In genomic region chr1:3011631-3012510, GRCh38 we compare ENCODE assay signal across 17 cellular contexts. TPM values are rescaled to one million over a fixed set of nuclear protein-coding genes. Genes with fewer than 3 reads are reported as not detected.
DNase-seq lines count a peak whose midpoint lies in the region; ATAC-seq and TF ChIP-seq lines count a peak whose summit lies in the region.
"Had no signal": no experiment of that assay in that cellular context is flagged by ENCODE, and none has a peak within 500 bp of the region (broad histone marks: within the 10 kb centered on the region; RNA-seq: fewer than 3 reads in every experiment).

No MANE protein-coding gene starts in this region.

- intact Hi-C loops in Panc1 (cut with micrococcal nuclease; ENCODE audit: unreplicated experiment): loop anchor here (5.0 kb wide), 1 partner anchor 410 kb away; no protein-coding TSS in a partner anchor
- intact Hi-C loops in lower lobe of right lung (cut with DNase I): no loop called here
- intact Hi-C loops in spleen (cut with DNase I; ENCODE audit: low total_unique reads): loop anchor here (5.0 kb wide), 1 partner anchor 410 kb away; no protein-coding TSS in a partner anchor

- in situ Hi-C loops in Panc1 (cut with HindIII; ENCODE audit: low pct_unique_long_range_greater_than_20kb, low sequenced_read_pairs): no loop called here

- CTCF ChIA-PET in Panc1 (lab: Charles Lee): interaction anchor here (0.6 to 0.7 kb wide), 3 partner anchors 10 to 413 kb away, joined by 3 to 4 read pairs (median 3); no protein-coding TSS in a partner anchor

- DNase-seq in Panc1 (ENCODE audit: low read depth, low spot score) (no peak), chondrocyte (ENCODE audit: low spot score) (peak; percentile 82), lower lobe of right lung (peak; percentile 29), spleen (peak; percentile 47), tibial nerve (ENCODE audit: low spot score in 2 of 2) (no peak)
- DNase-seq: NCI-H1092 treated with DMSO at 0.1 percent for 48 hours had no signal

- 0 out of 2 replicates have a peak, but pooled peaks have one; percentile 3 for ATAC-seq in Panc1
- ATAC-seq in lower lobe of right lung: no peak
- no peak for ATAC-seq in HG03039 (IDR thresholded peaks at IDR 0.05; ENCODE audit: unreplicated experiment)
- ATAC-seq in GM19324 (IDR thresholded peaks at IDR 0.05; ENCODE audit: low FRiP score, unreplicated experiment): no peak
- ATAC-seq in activated CD4-positive, CD25-positive, alpha-beta regulatory T cell treated with anti-CD3 and anti-CD28 coated beads, Interleukin-2, amount 50 U/mL, for 24 hours: no peak

- no peaks in the 10 kb centered on the region for H3K36me3 ChIP-seq in Panc1 (ENCODE audit: control insufficient read depth, insufficient read depth, low read length)
- H3K36me3 ChIP-seq in lower lobe of right lung: no peaks in the 10 kb centered on the region
- no peaks in the 10 kb centered on the region for H3K36me3 ChIP-seq in spleen
- H3K36me3 ChIP-seq in tibial nerve: no peaks in the 10 kb centered on the region

- no peak overlapping the region for H3K4me3 Mint-ChIP-seq in chondrocyte (ENCODE audit: unreplicated experiment)
- H3K4me3 Mint-ChIP-seq: CD4-positive, CD25-positive, alpha-beta regulatory T cell; stimulated activated naive B cell treated with anti-CD40 and anti-IgM and Interleukin-4, amounts not matched to agents 10 μg/mL and 1 μg/mL and 100 μg/mL, for 72 hours; T-helper 2 cell treated with Interferon-gamma antibody and Interleukin-4, amounts not matched to agents 5 μg/mL and 100 μg/mL, for 36 hours had no signal

- TF ChIP-seq POLR2A in spleen (IDR thresholded peaks at IDR 0.05) (no peak), tibial nerve (IDR thresholded peaks at IDR 0.05) (no peak)

- H3K4me3 ChIP-seq in Panc1 (ENCODE audit: low read depth in 2 of 2, low read length in 2 of 2) (no peak overlapping the region), lower lobe of right lung (no peak overlapping the region), spleen (no peak overlapping the region), tibial nerve (peak overlapping the region in 2 of 4 donors; percentile 18 to 30)
- H3K4me3 ChIP-seq: hepatocyte had no signal

- no peak for TF ChIP-seq EP300 in tibial nerve (IDR thresholded peaks at IDR 0.05)

- H3K27me3 ChIP-seq in Panc1 (ENCODE audit: control insufficient read depth, insufficient read depth, low read length) (no peaks in the 10 kb centered on the region), lower lobe of right lung (ENCODE audit: low read depth) (peaks cover 50% of the 10 kb centered on the region), spleen (replicated peaks in 1 of 7) (peaks cover 0 to 82% (median 21%) of the 10 kb centered on the region in 7 donors), tibial nerve (peaks cover 0 to 24% of the 10 kb centered on the region in 2 donors)
- H3K27me3 ChIP-seq: hepatocyte had no signal

- H3K27me3 Mint-ChIP-seq in chondrocyte (ENCODE audit: low read depth): peaks cover 7% of the 10 kb centered on the region

- no peak for TF ChIP-seq CTCF in Panc1 (IDR thresholded peaks at IDR 0.05)
- no peak for TF ChIP-seq CTCF in chondrocyte (IDR thresholded peaks at IDR 0.05)
- no peak for TF ChIP-seq CTCF in lower lobe of right lung (IDR thresholded peaks at IDR 0.05)
- TF ChIP-seq CTCF in spleen (IDR thresholded peaks at IDR 0.05 in 8 of 11, conservative IDR thresholded peaks at IDR 0.05 in 3 of 11): no peak
- no peak for TF ChIP-seq CTCF in tibial nerve (IDR thresholded peaks at IDR 0.05)

- H3K4me1 Mint-ChIP-seq in chondrocyte (ENCODE audit: low read depth): no peaks in the 10 kb centered on the region
- H3K4me1 Mint-ChIP-seq: CD4-positive, CD25-positive, alpha-beta regulatory T cell had no signal

- H3K9me3 ChIP-seq in Panc1 (ENCODE audit: control insufficient read depth, insufficient read depth, low read depth, low read length): peaks cover 5% of the 10 kb centered on the region; the same call in 1 of the 2 replicates
- H3K9me3 ChIP-seq in lower lobe of right lung: peaks cover 16% of the 10 kb centered on the region
- peaks cover 0 to 27% (median 24%) of the 10 kb centered on the region in 8 donors for H3K9me3 ChIP-seq in spleen
- H3K9me3 ChIP-seq in tibial nerve: peaks cover 0 to 22% (median 0%) of the 10 kb centered on the region in 4 donors

- POLR2A ChIA-PET in Panc1 (lab: Charles Lee): no interaction called here

- H3K9me3 Mint-ChIP-seq in chondrocyte (ENCODE audit: low read depth): peaks cover 20% of the 10 kb centered on the region

- H3K4me1 ChIP-seq in Panc1 (ENCODE audit: control insufficient read depth, insufficient read depth, low read length) (no peaks in the 10 kb centered on the region), lower lobe of right lung (no peaks in the 10 kb centered on the region), spleen (peaks cover 0 to 13% (median 9%) of the 10 kb centered on the region in 6 donors), tibial nerve (peaks cover 0 to 16% (median 0%) of the 10 kb centered on the region in 4 donors)

- no peak overlapping the region for H3K27ac ChIP-seq in Panc1 (ENCODE audit: low read length)
- no peak overlapping the region for H3K27ac ChIP-seq in lower lobe of right lung
- H3K27ac ChIP-seq in spleen: no peak overlapping the region
- peak overlapping the region in 1 of 4 donors; percentile 67 for H3K27ac ChIP-seq in tibial nerve
- H3K27ac ChIP-seq: hepatocyte, RWPE1 had no signal

- 63 to 69% (median 67%) methylated on average over 36 to 50 of the region's 50 CpGs for WGBS in spleen, 5 donors
- 34 to 36% methylated on average over 43 to 46 of the region's 50 CpGs for WGBS in tibial nerve, 2 donors

- no TSS peak for BruUV-seq in Panc1 (replicated peaks; lab: Mats Ljungman, UMichigan)

- H3K27ac Mint-ChIP-seq in chondrocyte (ENCODE audit: unreplicated experiment): no peak overlapping the region
- H3K27ac Mint-ChIP-seq: CD4-positive, CD25-positive, alpha-beta regulatory T cell; stimulated activated naive B cell treated with anti-CD40 and anti-IgM and Interleukin-4, amounts not matched to agents 10 μg/mL and 1 μg/mL and 100 μg/mL, for 72 hours; T-helper 2 cell treated with Interferon-gamma antibody and Interleukin-4, amounts not matched to agents 5 μg/mL and 100 μg/mL, for 36 hours had no signal

- no peaks in the 10 kb centered on the region for H3K36me3 Mint-ChIP-seq in chondrocyte (ENCODE audit: low read depth)
- H3K36me3 Mint-ChIP-seq: CD4-positive, CD25-positive, alpha-beta regulatory T cell had no signal

RNA-seq across cellular contexts. Expression of gene ACTRT2, which starts 9.4 kb away (rescaled TPM):
- total RNA-seq in Panc1 (2021; ENCODE audit: unreplicated experiment) (not detected), chondrocyte (not detected in 3 replicates), lower lobe of right lung (not detected), spleen (not detected), tibial nerve (not detected)
- polyA plus RNA-seq in Panc1 (2012; ENCODE audit: insufficient read length): not detected
- polyA plus RNA-seq in spleen: not detected
- total RNA-seq: CD4-positive, CD25-positive, alpha-beta regulatory T cell; hepatocyte; left lobe of liver had no signal
- polyA plus RNA-seq: CD4-positive, CD25-positive, alpha-beta regulatory T cell; hepatocyte; neural cell; small intestine had no signal

RNA-seq across cellular contexts. Expression of gene PRDM16, which starts 57.1 kb away (rescaled TPM):
- total RNA-seq in Panc1 (2021; ENCODE audit: unreplicated experiment) (22.3 TPM), chondrocyte (10.4 to 19.0 TPM (median 18.3 TPM) in 3 replicates), lower lobe of right lung (19.2 TPM), spleen (1 to 10 TPM in 6 of 7 donors, under 1 TPM in 1; 0.51 to 3.2 (median 1.7) TPM), tibial nerve (10 to 100 TPM in 3 of 4 donors, 1 to 10 TPM in 1; 5.9 to 41.7 (median 11.2) TPM)
- 16.1 TPM for polyA plus RNA-seq in Panc1 (2012; ENCODE audit: insufficient read length)
- under 1 TPM; 0.43 to 0.99 (median 0.44) TPM for polyA plus RNA-seq in spleen
- polyA plus RNA-seq: CD4-positive, CD25-positive, alpha-beta regulatory T cell had no signal

Comparison
In these comparisons a context has a peak if more than half of its experiments do, and no peak if none do; other contexts are left out.
1. DNase-seq: peak in chondrocyte (single experiment), lower lobe of right lung (single experiment) and spleen (single experiment); none in Panc1 (single experiment) and tibial nerve (0 of 2).